1 cellular context compared by ENCODE assay signal in genomic region chr7:149690688-149691446, GRCh38.
TF ChIP-seq lines count a peak whose summit lies in the region.

No MANE protein-coding gene starts in this region.

TF ChIP-seq in HEK293, 187 proteins besides CTCF, POLR2A, EP300 and RAD21 (continued from another document and continues in another):
- TF ChIP-seq ZNF626 (tag by site-specific recombination; IDR thresholded peaks at IDR 0.05) (no peak), KLF8 (tag by site-specific recombination; IDR thresholded peaks at IDR 0.05) (peak; percentile 69), KLF16 (tag by site-specific recombination; IDR thresholded peaks at IDR 0.05) (peak; percentile 59; the same call in 1 of the 2 replicates), ZNF223 (tag by site-specific recombination; IDR thresholded peaks at IDR 0.05) (peak; percentile 37; the same call in 1 of the 2 replicates), ZNF843 (tag by site-specific recombination; IDR thresholded peaks at IDR 0.05) (peak; percentile 57; the same call in 1 of the 2 replicates), ZFP69B (tag by site-specific recombination; IDR thresholded peaks at IDR 0.05) (peak; percentile 68; the same call in 1 of the 2 replicates), PRDM2 (tag by site-specific recombination; IDR thresholded peaks at IDR 0.05; ENCODE audit: borderline replicate concordance) (no peak), KLF7 (tag by site-specific recombination; IDR thresholded peaks at IDR 0.05; ENCODE audit: borderline replicate concordance) (no peak), ZNF549 (tag by site-specific recombination; IDR thresholded peaks at IDR 0.05) (no peak), ZNF184 (tag by site-specific recombination; IDR thresholded peaks at IDR 0.05) (peak; percentile 80; the same call in 1 of the 2 replicates), SP3 (tag by site-specific recombination; IDR thresholded peaks at IDR 0.05) (peak; percentile 46; the same call in 1 of the 2 replicates), ZNF518A (tag by site-specific recombination; conservative IDR thresholded peaks at IDR 0.05; ENCODE audit: low read depth) (peak; percentile 50), ZNF704 (tag by site-specific recombination; IDR thresholded peaks at IDR 0.05) (no peak), PBX3 (CRISPR knock-in tag; IDR thresholded peaks at IDR 0.05) (no peak), ZNF26 (tag by site-specific recombination; IDR thresholded peaks at IDR 0.05) (no peak), ZNF169 (tag by site-specific recombination; IDR thresholded peaks at IDR 0.05) (no peak), ZNF558 (tag by site-specific recombination; IDR thresholded peaks at IDR 0.05) (peak; percentile 74; the same call in 1 of the 2 replicates), ZNF2 (tag by site-specific recombination; IDR thresholded peaks at IDR 0.05) (peak; percentile 81; the same call in 1 of the 2 replicates), YY1 (tag by site-specific recombination; IDR thresholded peaks at IDR 0.05) (peak; percentile 25; the same call in 1 of the 2 replicates), ZNF785 (tag by site-specific recombination; IDR thresholded peaks at IDR 0.05) (peak; percentile 73), PRDM1 (tag by site-specific recombination; IDR thresholded peaks at IDR 0.05) (peak; percentile 96), ZNF501 (tag by site-specific recombination; IDR thresholded peaks at IDR 0.05) (0 out of 2 replicates have a peak, but pooled peaks have one; percentile 73), KLF9 (tag by site-specific recombination; IDR thresholded peaks at IDR 0.05; ENCODE audit: low read depth) (no peak; the same call in 1 of the 2 replicates), MZF1 (tag by site-specific recombination; IDR thresholded peaks at IDR 0.05; ENCODE audit: borderline replicate concordance) (peak; percentile 86), SP7 (tag by site-specific recombination; IDR thresholded peaks at IDR 0.05) (peak; percentile 88), ZNF514 (tag by site-specific recombination; IDR thresholded peaks at IDR 0.05) (no peak)
- TF ChIP-seq, protein P1, sequence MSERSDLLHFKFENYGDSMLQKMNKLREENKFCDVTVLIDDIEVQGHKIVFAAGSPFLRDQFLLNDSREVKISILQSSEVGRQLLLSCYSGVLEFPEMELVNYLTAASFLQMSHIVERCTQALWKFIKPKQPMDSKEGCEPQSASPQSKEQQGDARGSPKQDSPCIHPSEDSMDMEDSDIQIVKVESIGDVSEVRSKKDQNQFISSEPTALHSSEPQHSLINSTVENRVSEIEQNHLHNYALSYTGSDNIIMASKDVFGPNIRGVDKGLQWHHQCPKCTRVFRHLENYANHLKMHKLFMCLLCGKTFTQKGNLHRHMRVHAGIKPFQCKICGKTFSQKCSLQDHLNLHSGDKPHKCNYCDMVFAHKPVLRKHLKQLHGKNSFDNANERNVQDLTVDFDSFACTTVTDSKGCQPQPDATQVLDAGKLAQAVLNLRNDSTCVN (tag by site-specific recombination; optimal IDR thresholded peaks at IDR 0.05) = peak; percentile 13
- TF ChIP-seq, protein P2, sequence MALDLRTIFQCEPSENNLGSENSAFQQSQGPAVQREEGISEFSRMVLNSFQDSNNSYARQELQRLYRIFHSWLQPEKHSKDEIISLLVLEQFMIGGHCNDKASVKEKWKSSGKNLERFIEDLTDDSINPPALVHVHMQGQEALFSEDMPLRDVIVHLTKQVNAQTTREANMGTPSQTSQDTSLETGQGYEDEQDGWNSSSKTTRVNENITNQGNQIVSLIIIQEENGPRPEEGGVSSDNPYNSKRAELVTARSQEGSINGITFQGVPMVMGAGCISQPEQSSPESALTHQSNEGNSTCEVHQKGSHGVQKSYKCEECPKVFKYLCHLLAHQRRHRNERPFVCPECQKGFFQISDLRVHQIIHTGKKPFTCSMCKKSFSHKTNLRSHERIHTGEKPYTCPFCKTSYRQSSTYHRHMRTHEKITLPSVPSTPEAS (tag by site-specific recombination; IDR thresholded peaks at IDR 0.05) = peak; percentile 39
- TF ChIP-seq, protein P3, sequence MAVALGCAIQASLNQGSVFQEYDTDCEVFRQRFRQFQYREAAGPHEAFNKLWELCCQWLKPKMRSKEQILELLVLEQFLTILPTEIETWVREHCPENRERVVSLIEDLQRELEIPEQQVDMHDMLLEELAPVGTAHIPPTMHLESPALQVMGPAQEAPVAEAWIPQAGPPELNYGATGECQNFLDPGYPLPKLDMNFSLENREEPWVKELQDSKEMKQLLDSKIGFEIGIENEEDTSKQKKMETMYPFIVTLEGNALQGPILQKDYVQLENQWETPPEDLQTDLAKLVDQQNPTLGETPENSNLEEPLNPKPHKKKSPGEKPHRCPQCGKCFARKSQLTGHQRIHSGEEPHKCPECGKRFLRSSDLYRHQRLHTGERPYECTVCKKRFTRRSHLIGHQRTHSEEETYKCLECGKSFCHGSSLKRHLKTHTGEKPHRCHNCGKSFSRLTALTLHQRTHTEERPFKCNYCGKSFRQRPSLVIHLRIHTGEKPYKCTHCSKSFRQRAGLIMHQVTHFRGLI (tag by site-specific recombination; IDR thresholded peaks at IDR 0.05) = peak; percentile 22; the same call in 1 of the 2 replicates
- TF ChIP-seq, protein P4, sequence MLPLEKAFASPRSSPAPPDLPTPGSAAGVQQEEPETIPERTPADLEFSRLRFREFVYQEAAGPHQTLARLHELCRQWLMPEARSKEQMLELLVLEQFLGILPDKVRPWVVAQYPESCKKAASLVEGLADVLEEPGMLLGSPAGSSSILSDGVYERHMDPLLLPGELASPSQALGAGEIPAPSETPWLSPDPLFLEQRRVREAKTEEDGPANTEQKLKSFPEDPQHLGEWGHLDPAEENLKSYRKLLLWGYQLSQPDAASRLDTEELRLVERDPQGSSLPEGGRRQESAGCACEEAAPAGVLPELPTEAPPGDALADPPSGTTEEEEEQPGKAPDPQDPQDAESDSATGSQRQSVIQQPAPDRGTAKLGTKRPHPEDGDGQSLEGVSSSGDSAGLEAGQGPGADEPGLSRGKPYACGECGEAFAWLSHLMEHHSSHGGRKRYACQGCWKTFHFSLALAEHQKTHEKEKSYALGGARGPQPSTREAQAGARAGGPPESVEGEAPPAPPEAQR (tag by site-specific recombination; IDR thresholded peaks at IDR 0.05) = peak; percentile 63
- TF ChIP-seq, protein P5, sequence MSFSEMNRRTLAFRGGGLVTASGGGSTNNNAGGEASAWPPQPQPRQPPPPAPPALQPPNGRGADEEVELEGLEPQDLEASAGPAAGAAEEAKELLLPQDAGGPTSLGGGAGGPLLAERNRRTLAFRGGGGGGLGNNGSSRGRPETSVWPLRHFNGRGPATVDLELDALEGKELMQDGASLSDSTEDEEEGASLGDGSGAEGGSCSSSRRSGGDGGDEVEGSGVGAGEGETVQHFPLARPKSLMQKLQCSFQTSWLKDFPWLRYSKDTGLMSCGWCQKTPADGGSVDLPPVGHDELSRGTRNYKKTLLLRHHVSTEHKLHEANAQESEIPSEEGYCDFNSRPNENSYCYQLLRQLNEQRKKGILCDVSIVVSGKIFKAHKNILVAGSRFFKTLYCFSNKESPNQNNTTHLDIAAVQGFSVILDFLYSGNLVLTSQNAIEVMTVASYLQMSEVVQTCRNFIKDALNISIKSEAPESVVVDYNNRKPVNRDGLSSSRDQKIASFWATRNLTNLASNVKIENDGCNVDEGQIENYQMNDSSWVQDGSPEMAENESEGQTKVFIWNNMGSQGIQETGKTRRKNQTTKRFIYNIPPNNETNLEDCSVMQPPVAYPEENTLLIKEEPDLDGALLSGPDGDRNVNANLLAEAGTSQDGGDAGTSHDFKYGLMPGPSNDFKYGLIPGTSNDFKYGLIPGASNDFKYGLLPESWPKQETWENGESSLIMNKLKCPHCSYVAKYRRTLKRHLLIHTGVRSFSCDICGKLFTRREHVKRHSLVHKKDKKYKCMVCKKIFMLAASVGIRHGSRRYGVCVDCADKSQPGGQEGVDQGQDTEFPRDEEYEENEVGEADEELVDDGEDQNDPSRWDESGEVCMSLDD (tag by site-specific recombination; IDR thresholded peaks at IDR 0.05) = peak; percentile 97
